In genomic region chr2:199471443-199472057, GRCh38 we compare ENCODE assay signal across 1 cellular context.
TF ChIP-seq lines count a peak whose summit lies in the region.

No MANE protein-coding gene starts in this region.

TF ChIP-seq in H1, 55 proteins besides CTCF, POLR2A, EP300 and RAD21 (continued from another document):
- TF ChIP-seq ATF2 (IDR thresholded peaks at IDR 0.05; ENCODE audit: low read length), result no peak
- peak; percentile 47; the same call in 1 of the 2 replicates for TF ChIP-seq MAX (IDR thresholded peaks at IDR 0.05)
- no peak for TF ChIP-seq EZH2 (IDR thresholded peaks at IDR 0.05; ENCODE audit: low read depth, low read length, severe bottlenecking)
- peak; percentile 71; the same call in 1 of the 2 replicates for TF ChIP-seq YY1 (IDR thresholded peaks at IDR 0.05; ENCODE audit: low read depth, low read length)
- TF ChIP-seq BACH1 (IDR thresholded peaks at IDR 0.05; ENCODE audit: low read length), result no peak
- TF ChIP-seq CREB1 (IDR thresholded peaks at IDR 0.05), result no peak
- no peak for TF ChIP-seq POU5F1 (IDR thresholded peaks at IDR 0.05; ENCODE audit: low read depth, low read length)
- TF ChIP-seq NANOG (IDR thresholded peaks at IDR 0.05; ENCODE audit: insufficient read depth, low read depth, low read length, poor library complexity, severe bottlenecking), result no peak
- no peak for TF ChIP-seq ATF3 (IDR thresholded peaks at IDR 0.05; ENCODE audit: insufficient read depth, low read depth, low read length)
- TF ChIP-seq CBX8 (IDR thresholded peaks at IDR 0.05; ENCODE audit: borderline replicate concordance, low read depth, low read length), result no peak
- no peak for TF ChIP-seq BRCA1 (IDR thresholded peaks at IDR 0.05; ENCODE audit: low read depth, low read length)
